1 cellular context compared by ENCODE assay signal in genomic region chr16:48561960-48562393, GRCh38.
TF ChIP-seq lines count a peak whose summit lies in the region.

No MANE protein-coding gene starts in this region.

TF ChIP-seq in HepG2, 621 proteins besides CTCF, POLR2A, EP300 and RAD21 (continued from another document and continues in another):
- TF ChIP-seq, protein P1, sequence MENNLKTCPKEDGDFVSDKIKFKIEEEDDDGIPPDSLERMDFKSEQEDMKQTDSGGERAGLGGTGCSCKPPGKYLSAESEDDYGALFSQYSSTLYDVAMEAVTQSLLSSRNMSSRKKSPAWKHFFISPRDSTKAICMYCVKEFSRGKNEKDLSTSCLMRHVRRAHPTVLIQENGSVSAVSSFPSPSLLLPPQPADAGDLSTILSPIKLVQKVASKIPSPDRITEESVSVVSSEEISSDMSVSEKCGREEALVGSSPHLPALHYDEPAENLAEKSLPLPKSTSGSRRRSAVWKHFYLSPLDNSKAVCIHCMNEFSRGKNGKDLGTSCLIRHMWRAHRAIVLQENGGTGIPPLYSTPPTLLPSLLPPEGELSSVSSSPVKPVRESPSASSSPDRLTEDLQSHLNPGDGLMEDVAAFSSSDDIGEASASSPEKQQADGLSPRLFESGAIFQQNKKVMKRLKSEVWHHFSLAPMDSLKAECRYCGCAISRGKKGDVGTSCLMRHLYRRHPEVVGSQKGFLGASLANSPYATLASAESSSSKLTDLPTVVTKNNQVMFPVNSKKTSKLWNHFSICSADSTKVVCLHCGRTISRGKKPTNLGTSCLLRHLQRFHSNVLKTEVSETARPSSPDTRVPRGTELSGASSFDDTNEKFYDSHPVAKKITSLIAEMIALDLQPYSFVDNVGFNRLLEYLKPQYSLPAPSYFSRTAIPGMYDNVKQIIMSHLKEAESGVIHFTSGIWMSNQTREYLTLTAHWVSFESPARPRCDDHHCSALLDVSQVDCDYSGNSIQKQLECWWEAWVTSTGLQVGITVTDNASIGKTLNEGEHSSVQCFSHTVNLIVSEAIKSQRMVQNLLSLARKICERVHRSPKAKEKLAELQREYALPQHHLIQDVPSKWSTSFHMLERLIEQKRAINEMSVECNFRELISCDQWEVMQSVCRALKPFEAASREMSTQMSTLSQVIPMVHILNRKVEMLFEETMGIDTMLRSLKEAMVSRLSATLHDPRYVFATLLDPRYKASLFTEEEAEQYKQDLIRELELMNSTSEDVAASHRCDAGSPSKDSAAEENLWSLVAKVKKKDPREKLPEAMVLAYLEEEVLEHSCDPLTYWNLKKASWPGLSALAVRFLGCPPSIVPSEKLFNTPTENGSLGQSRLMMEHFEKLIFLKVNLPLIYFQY (CRISPR knock-in tag; IDR thresholded peaks at IDR 0.05; ENCODE audit: borderline replicate concordance): 0 out of 2 replicates have a peak, but pooled peaks have one; percentile 36
- no peak for TF ChIP-seq ZNF839 (CRISPR knock-in tag; IDR thresholded peaks at IDR 0.05; ENCODE audit: borderline replicate concordance)
- TF ChIP-seq, protein P2, sequence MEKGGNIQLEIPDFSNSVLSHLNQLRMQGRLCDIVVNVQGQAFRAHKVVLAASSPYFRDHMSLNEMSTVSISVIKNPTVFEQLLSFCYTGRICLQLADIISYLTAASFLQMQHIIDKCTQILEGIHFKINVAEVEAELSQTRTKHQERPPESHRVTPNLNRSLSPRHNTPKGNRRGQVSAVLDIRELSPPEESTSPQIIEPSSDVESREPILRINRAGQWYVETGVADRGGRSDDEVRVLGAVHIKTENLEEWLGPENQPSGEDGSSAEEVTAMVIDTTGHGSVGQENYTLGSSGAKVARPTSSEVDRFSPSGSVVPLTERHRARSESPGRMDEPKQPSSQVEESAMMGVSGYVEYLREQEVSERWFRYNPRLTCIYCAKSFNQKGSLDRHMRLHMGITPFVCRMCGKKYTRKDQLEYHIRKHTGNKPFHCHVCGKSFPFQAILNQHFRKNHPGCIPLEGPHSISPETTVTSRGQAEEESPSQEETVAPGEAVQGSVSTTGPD (CRISPR knock-in tag; IDR thresholded peaks at IDR 0.05): no peak
- no peak for TF ChIP-seq ZSCAN21 (CRISPR knock-in tag; IDR thresholded peaks at IDR 0.05; ENCODE audit: borderline replicate concordance)
- peak; percentile 76 for TF ChIP-seq FOXP4 (CRISPR knock-in tag; IDR thresholded peaks at IDR 0.05)
- TF ChIP-seq ZNF879 (CRISPR knock-in tag; IDR thresholded peaks at IDR 0.05): no peak
- TF ChIP-seq, protein P3, sequence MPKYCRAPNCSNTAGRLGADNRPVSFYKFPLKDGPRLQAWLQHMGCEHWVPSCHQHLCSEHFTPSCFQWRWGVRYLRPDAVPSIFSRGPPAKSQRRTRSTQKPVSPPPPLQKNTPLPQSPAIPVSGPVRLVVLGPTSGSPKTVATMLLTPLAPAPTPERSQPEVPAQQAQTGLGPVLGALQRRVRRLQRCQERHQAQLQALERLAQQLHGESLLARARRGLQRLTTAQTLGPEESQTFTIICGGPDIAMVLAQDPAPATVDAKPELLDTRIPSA (CRISPR knock-in tag; IDR thresholded peaks at IDR 0.05; ENCODE audit: borderline replicate concordance): no peak
- no peak for TF ChIP-seq ETV6 (CRISPR knock-in tag; conservative IDR thresholded peaks at IDR 0.05)
- no peak for TF ChIP-seq ZNF333 (CRISPR knock-in tag; IDR thresholded peaks at IDR 0.05; ENCODE audit: borderline replicate concordance)
- TF ChIP-seq ZNF501 (CRISPR knock-in tag; IDR thresholded peaks at IDR 0.05): no peak
- no peak for TF ChIP-seq KDM4B (CRISPR knock-in tag; IDR thresholded peaks at IDR 0.05)
- no peak for TF ChIP-seq ZNF564 (CRISPR knock-in tag; IDR thresholded peaks at IDR 0.05)
- no peak for TF ChIP-seq ZNF570 (CRISPR knock-in tag; IDR thresholded peaks at IDR 0.05; ENCODE audit: borderline replicate concordance)
- TF ChIP-seq ZNF20 (CRISPR knock-in tag; IDR thresholded peaks at IDR 0.05): no peak
- no peak for TF ChIP-seq PAWR (CRISPR knock-in tag; IDR thresholded peaks at IDR 0.05; ENCODE audit: borderline replicate concordance)
- 0 out of 2 replicates have a peak, but pooled peaks have one; percentile 59 for TF ChIP-seq KLF9 (CRISPR knock-in tag; IDR thresholded peaks at IDR 0.05; ENCODE audit: low read depth)
- TF ChIP-seq, protein P4, sequence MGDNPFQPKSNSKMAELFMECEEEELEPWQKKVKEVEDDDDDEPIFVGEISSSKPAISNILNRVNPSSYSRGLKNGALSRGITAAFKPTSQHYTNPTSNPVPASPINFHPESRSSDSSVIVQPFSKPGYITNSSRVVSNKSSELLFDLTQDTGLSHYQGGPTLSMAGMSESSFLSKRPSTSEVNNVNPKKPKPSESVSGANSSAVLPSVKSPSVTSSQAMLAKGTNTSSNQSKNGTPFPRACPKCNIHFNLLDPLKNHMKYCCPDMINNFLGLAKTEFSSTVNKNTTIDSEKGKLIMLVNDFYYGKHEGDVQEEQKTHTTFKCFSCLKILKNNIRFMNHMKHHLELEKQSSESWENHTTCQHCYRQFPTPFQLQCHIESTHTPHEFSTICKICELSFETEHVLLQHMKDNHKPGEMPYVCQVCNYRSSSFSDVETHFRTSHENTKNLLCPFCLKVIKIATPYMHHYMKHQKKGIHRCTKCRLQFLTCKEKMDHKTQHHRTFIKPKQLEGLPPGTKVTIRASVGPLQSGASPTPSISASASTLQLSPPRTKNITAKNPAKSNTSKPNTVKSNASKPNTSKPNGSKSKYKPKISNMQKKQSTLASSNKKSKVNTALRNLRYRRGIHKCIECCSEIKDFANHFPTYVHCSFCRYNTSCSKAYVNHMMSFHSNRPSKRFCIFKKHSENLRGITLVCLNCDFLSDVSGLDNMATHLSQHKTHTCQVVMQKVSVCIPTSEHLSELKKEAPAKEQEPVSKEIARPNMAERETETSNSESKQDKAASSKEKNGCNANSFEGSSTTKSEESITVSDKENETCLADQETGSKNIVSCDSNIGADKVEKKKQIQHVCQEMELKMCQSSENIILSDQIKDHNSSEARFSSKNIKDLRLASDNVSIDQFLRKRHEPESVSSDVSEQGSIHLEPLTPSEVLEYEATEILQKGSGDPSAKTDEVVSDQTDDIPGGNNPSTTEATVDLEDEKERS (CRISPR knock-in tag; IDR thresholded peaks at IDR 0.05): no peak
- no peak for TF ChIP-seq FOXC1 (CRISPR knock-in tag; IDR thresholded peaks at IDR 0.05; ENCODE audit: borderline replicate concordance)
- TF ChIP-seq, protein P5, sequence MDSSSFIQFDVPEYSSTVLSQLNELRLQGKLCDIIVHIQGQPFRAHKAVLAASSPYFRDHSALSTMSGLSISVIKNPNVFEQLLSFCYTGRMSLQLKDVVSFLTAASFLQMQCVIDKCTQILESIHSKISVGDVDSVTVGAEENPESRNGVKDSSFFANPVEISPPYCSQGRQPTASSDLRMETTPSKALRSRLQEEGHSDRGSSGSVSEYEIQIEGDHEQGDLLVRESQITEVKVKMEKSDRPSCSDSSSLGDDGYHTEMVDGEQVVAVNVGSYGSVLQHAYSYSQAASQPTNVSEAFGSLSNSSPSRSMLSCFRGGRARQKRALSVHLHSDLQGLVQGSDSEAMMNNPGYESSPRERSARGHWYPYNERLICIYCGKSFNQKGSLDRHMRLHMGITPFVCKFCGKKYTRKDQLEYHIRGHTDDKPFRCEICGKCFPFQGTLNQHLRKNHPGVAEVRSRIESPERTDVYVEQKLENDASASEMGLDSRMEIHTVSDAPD (CRISPR knock-in tag; IDR thresholded peaks at IDR 0.05): no peak
- no peak for TF ChIP-seq ZNF253 (CRISPR knock-in tag; IDR thresholded peaks at IDR 0.05; ENCODE audit: borderline replicate concordance)
- TF ChIP-seq ZNF775 (CRISPR knock-in tag; IDR thresholded peaks at IDR 0.05; ENCODE audit: borderline replicate concordance): no peak
- no peak for TF ChIP-seq ZNF562 (CRISPR knock-in tag; IDR thresholded peaks at IDR 0.05; ENCODE audit: borderline replicate concordance)
- TF ChIP-seq ZNF431 (CRISPR knock-in tag; IDR thresholded peaks at IDR 0.05; ENCODE audit: borderline replicate concordance, low read depth): no peak; the same call in 1 of the 2 replicates
- no peak for TF ChIP-seq ATF3 (CRISPR knock-in tag; IDR thresholded peaks at IDR 0.05)
- TF ChIP-seq NFIB (CRISPR knock-in tag; IDR thresholded peaks at IDR 0.05; ENCODE audit: borderline replicate concordance): no peak
- TF ChIP-seq SETDB1 (CRISPR knock-in tag; IDR thresholded peaks at IDR 0.05; ENCODE audit: borderline replicate concordance): no peak
- TF ChIP-seq HDAC6 (IDR thresholded peaks at IDR 0.05; ENCODE audit: low read depth, low read length): no peak
- TF ChIP-seq ASH2L (IDR thresholded peaks at IDR 0.05; ENCODE audit: insufficient read length, low read depth, low read length): peak; percentile 29
- TF ChIP-seq ZSCAN22 (CRISPR knock-in tag; IDR thresholded peaks at IDR 0.05): no peak
- 0 out of 2 replicates have a peak, but pooled peaks have one; percentile 24 for TF ChIP-seq YEATS4 (CRISPR knock-in tag; IDR thresholded peaks at IDR 0.05; ENCODE audit: borderline replicate concordance)
- TF ChIP-seq ZNF343 (CRISPR knock-in tag; IDR thresholded peaks at IDR 0.05): no peak
- TF ChIP-seq MIER2 (CRISPR knock-in tag; IDR thresholded peaks at IDR 0.05): no peak
- TF ChIP-seq SRF (IDR thresholded peaks at IDR 0.05; ENCODE audit: low read depth, low read length): no peak
- TF ChIP-seq MAFK (conservative IDR thresholded peaks at IDR 0.05 in 1 of 2, IDR thresholded peaks at IDR 0.05 in 1 of 2; ENCODE audit: low read length in 2 of 2): peak; percentile 80 to 82
- TF ChIP-seq ZNF552 (CRISPR knock-in tag; IDR thresholded peaks at IDR 0.05; ENCODE audit: borderline replicate concordance): no peak
- 0 out of 2 replicates have a peak, but pooled peaks have one; percentile 3 for TF ChIP-seq SMC3 (IDR thresholded peaks at IDR 0.05; ENCODE audit: low read length)
- TF ChIP-seq DNMT1 (CRISPR knock-in tag; IDR thresholded peaks at IDR 0.05): no peak
- TF ChIP-seq YY1 (IDR thresholded peaks at IDR 0.05; ENCODE audit: insufficient read depth, insufficient replicate concordance, low read depth, low read length): no peak
- TF ChIP-seq, protein P6, sequence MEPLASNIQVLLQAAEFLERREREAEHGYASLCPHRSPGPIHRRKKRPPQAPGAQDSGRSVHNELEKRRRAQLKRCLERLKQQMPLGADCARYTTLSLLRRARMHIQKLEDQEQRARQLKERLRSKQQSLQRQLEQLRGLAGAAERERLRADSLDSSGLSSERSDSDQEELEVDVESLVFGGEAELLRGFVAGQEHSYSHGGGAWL (CRISPR knock-in tag; IDR thresholded peaks at IDR 0.05): no peak
- 0 out of 2 replicates have a peak, but pooled peaks have one; percentile 24 for TF ChIP-seq ZSCAN25 (CRISPR knock-in tag; IDR thresholded peaks at IDR 0.05)
- TF ChIP-seq HNF4A (CRISPR knock-in tag; IDR thresholded peaks at IDR 0.05): peak; percentile 65
- peak; percentile 85 for TF ChIP-seq GFI1 (CRISPR knock-in tag; IDR thresholded peaks at IDR 0.05; ENCODE audit: borderline replicate concordance)
- no peak for TF ChIP-seq ZNF451 (CRISPR knock-in tag; IDR thresholded peaks at IDR 0.05)
- TF ChIP-seq ZNF44 (CRISPR knock-in tag; IDR thresholded peaks at IDR 0.05): no peak
- peak; percentile 71 for TF ChIP-seq MED1 (CRISPR knock-in tag; IDR thresholded peaks at IDR 0.05)
- TF ChIP-seq ZNF12 (CRISPR knock-in tag; IDR thresholded peaks at IDR 0.05): no peak
- TF ChIP-seq ZNF569 (CRISPR knock-in tag; IDR thresholded peaks at IDR 0.05; ENCODE audit: borderline replicate concordance): no peak
- no peak for TF ChIP-seq PHF20 (CRISPR knock-in tag; IDR thresholded peaks at IDR 0.05)
- TF ChIP-seq IRX3 (CRISPR knock-in tag; IDR thresholded peaks at IDR 0.05; ENCODE audit: borderline replicate concordance, low read depth): no peak
- TF ChIP-seq HMGA1 (CRISPR knock-in tag; conservative IDR thresholded peaks at IDR 0.05): no peak
- no peak for TF ChIP-seq MYC (CRISPR knock-in tag; IDR thresholded peaks at IDR 0.05; ENCODE audit: borderline replicate concordance)
- no peak for TF ChIP-seq FOSL2 (CRISPR knock-in tag; IDR thresholded peaks at IDR 0.05)
- no peak for TF ChIP-seq ZNF720 (CRISPR knock-in tag; IDR thresholded peaks at IDR 0.05)
- no peak for TF ChIP-seq PHF8 (CRISPR knock-in tag; IDR thresholded peaks at IDR 0.05)
- TF ChIP-seq CENPT (CRISPR knock-in tag; IDR thresholded peaks at IDR 0.05; ENCODE audit: low read depth): no peak
- TF ChIP-seq ZKSCAN8 (CRISPR knock-in tag; IDR thresholded peaks at IDR 0.05; ENCODE audit: borderline replicate concordance): 0 out of 2 replicates have a peak, but pooled peaks have one; percentile 24
- TF ChIP-seq PAX8 (CRISPR knock-in tag; IDR thresholded peaks at IDR 0.05; ENCODE audit: borderline replicate concordance): no peak
- TF ChIP-seq TRIM24 (CRISPR knock-in tag; IDR thresholded peaks at IDR 0.05): no peak
- TF ChIP-seq SRSF9 (IDR thresholded peaks at IDR 0.05; ENCODE audit: borderline replicate concordance, insufficient read depth, low read depth, low read length, poor library complexity, severe bottlenecking): no peak
- no peak for TF ChIP-seq ZSCAN30 (CRISPR knock-in tag; IDR thresholded peaks at IDR 0.05)
- TF ChIP-seq ZNF580 (CRISPR knock-in tag; IDR thresholded peaks at IDR 0.05; ENCODE audit: borderline replicate concordance, low read depth): no peak
- TF ChIP-seq MXD4 (CRISPR knock-in tag; IDR thresholded peaks at IDR 0.05): no peak
